ENCODE assay signal across 1 cellular context in genomic region chr16:81403601-81404391, GRCh38.
TF ChIP-seq lines count a peak whose summit lies in the region.

No MANE protein-coding gene starts in this region.

TF ChIP-seq in K562, 482 proteins besides CTCF, POLR2A, EP300 and RAD21 (continued from another document and continues in another):
- TF ChIP-seq ZNF318 (IDR thresholded peaks at IDR 0.05; ENCODE audit: borderline replicate concordance in 1 of 2, low read depth in 1 of 2): no peak
- no peak for TF ChIP-seq FOXP1 (CRISPR knock-in tag; IDR thresholded peaks at IDR 0.05)
- no peak; the same call in 1 of the 2 replicates for TF ChIP-seq TCF3 (CRISPR knock-in tag; IDR thresholded peaks at IDR 0.05)
- no peak for TF ChIP-seq SUPT5H (IDR thresholded peaks at IDR 0.05)
- no peak for TF ChIP-seq KDM5B (IDR thresholded peaks at IDR 0.05; ENCODE audit: insufficient replicate concordance, low read depth, low read length)
- TF ChIP-seq ETV5 (CRISPR knock-in tag; IDR thresholded peaks at IDR 0.05; ENCODE audit: low read depth): peak; percentile 57; the same call in 1 of the 2 replicates
- TF ChIP-seq PHB (CRISPR knock-in tag; IDR thresholded peaks at IDR 0.05): no peak
- TF ChIP-seq MAFF (IDR thresholded peaks at IDR 0.05; ENCODE audit: low read length): no peak
- TF ChIP-seq RBM14 (IDR thresholded peaks at IDR 0.05; ENCODE audit: borderline replicate concordance, insufficient read depth, low read depth, low read length): no peak
- no peak for TF ChIP-seq ZC3H4 (CRISPR knock-in tag; IDR thresholded peaks at IDR 0.05; ENCODE audit: borderline replicate concordance)
- peak; percentile 59; the same call in 1 of the 2 replicates for TF ChIP-seq L3MBTL2 (IDR thresholded peaks at IDR 0.05)
- no peak for TF ChIP-seq ZNF561 (CRISPR knock-in tag; conservative IDR thresholded peaks at IDR 0.05)
- no peak for TF ChIP-seq EWSR1 (IDR thresholded peaks at IDR 0.05; ENCODE audit: borderline replicate concordance, low read depth, partially characterized antibody)
- no peak for TF ChIP-seq ARID3A (IDR thresholded peaks at IDR 0.05; ENCODE audit: borderline replicate concordance, low read depth, low read length)
- no peak for TF ChIP-seq TEAD2 (tag; IDR thresholded peaks at IDR 0.05)
- no peak for TF ChIP-seq RAD51 (IDR thresholded peaks at IDR 0.05; ENCODE audit: borderline replicate concordance, low read depth)
- TF ChIP-seq ZNF512 (tag; IDR thresholded peaks at IDR 0.05): no peak
- TF ChIP-seq SMARCC2 (IDR thresholded peaks at IDR 0.05; ENCODE audit: low read depth): no peak
- TF ChIP-seq NELFE (IDR thresholded peaks at IDR 0.05; ENCODE audit: insufficient read depth, insufficient read length): no peak
- TF ChIP-seq CAMTA2 (CRISPR knock-in tag; conservative IDR thresholded peaks at IDR 0.05): no peak; the same call in 1 of the 2 replicates
- no peak for TF ChIP-seq MITF (IDR thresholded peaks at IDR 0.05)
- TF ChIP-seq SMARCA5 (IDR thresholded peaks at IDR 0.05): no peak
- TF ChIP-seq HDAC8 (tag; IDR thresholded peaks at IDR 0.05): no peak
- no peak for TF ChIP-seq ZNF436 (CRISPR knock-in tag; IDR thresholded peaks at IDR 0.05)
- no peak for TF ChIP-seq JUNB (CRISPR knock-in tag; conservative IDR thresholded peaks at IDR 0.05)
- no peak; the same call in 1 of the 2 replicates for TF ChIP-seq PHF21A (IDR thresholded peaks at IDR 0.05; ENCODE audit: borderline replicate concordance, low read depth)
- peak; percentile 64 to 86; a peak in 3 of 4 replicates for TF ChIP-seq MAZ (CRISPR knock-in tag; conservative IDR thresholded peaks at IDR 0.05 in 1 of 2, IDR thresholded peaks at IDR 0.05 in 1 of 2)
- peak; percentile 39; the same call in 1 of the 2 replicates for TF ChIP-seq HCFC1 (IDR thresholded peaks at IDR 0.05; ENCODE audit: low read depth, low read length)
- TF ChIP-seq PURB (CRISPR knock-in tag; IDR thresholded peaks at IDR 0.05; ENCODE audit: low read depth): no peak
- peak; percentile 78; the same call in 1 of the 2 replicates for TF ChIP-seq ERF (CRISPR knock-in tag; IDR thresholded peaks at IDR 0.05)
- TF ChIP-seq KLF1 (tag; IDR thresholded peaks at IDR 0.05): no peak
- TF ChIP-seq CBFB (CRISPR knock-in tag; IDR thresholded peaks at IDR 0.05): peak; percentile 92
- TF ChIP-seq THRB (CRISPR knock-in tag; conservative IDR thresholded peaks at IDR 0.05): no peak
- no peak for TF ChIP-seq GTF3C2 (IDR thresholded peaks at IDR 0.05; ENCODE audit: borderline replicate concordance, extremely low read depth, insufficient read length)
- TF ChIP-seq ZHX1 (conservative IDR thresholded peaks at IDR 0.05; ENCODE audit: low read length): no peak
- peak in 1 of 2 experiments; percentile 22 for TF ChIP-seq E2F6 (IDR thresholded peaks at IDR 0.05; ENCODE audit: borderline replicate concordance in 1 of 2, extremely low read depth in 1 of 2, insufficient read depth in 1 of 2, insufficient read length in 1 of 2, low read depth in 1 of 2, low read length in 1 of 2, poor library complexity in 1 of 2, severe bottlenecking in 1 of 2)
- peak; percentile 96 for TF ChIP-seq RB1 (IDR thresholded peaks at IDR 0.05; ENCODE audit: low read depth)
- no peak for TF ChIP-seq ZBTB43 (CRISPR knock-in tag; IDR thresholded peaks at IDR 0.05)
